ENCODE assay signal across 24 cellular contexts in the genomic region with DNA sequence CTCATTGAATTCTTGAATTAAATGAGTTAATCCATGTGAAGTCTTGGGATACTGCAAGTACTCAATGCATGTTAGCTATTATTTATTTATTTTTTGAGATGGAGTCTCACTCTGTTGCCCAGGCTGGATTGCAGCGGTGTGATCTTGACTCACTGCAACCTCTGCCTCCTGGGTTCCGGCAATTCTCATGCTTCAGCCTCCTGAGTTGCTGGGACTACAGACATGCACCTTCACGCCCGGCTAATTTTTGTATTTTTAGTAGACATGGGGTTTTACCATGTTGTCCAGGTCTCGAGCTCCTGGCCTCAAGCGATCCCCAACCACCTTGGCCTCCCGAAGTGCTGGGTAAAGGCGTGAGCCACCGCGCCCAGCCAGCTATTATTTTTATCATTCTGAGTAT. TPM values are rescaled to one million over a fixed set of nuclear protein-coding genes. Genes with fewer than 3 reads are reported as not detected.
DNase-seq lines count a peak whose midpoint lies in the region; ATAC-seq, FAIRE-seq and TF ChIP-seq lines count a peak whose summit lies in the region.
"Had no signal": no experiment of that assay in that cellular context is flagged by ENCODE, and none has a peak within 500 bp of the region (broad histone marks: within the 10 kb centered on the region; RNA-seq: fewer than 3 reads in every experiment).

No MANE protein-coding gene starts in this region.

- H3K27me3 ChIP-seq in GM06990 (replicated peaks; ENCODE audit: control insufficient read depth, insufficient read depth, low read length) (no peaks in the 10 kb centered on the region; the same call in 1 of the 2 replicates), HCT116 (ENCODE audit: insufficient read depth, low read length) (no peaks in the 10 kb centered on the region), GM12878 (replicated peaks in 1 of 2; ENCODE audit: control insufficient read depth in 2 of 2, insufficient read depth in 2 of 2, low read length in 1 of 2) (no peaks in the 10 kb centered on the region), prostate gland (replicated peaks; ENCODE audit: insufficient read depth) (no peaks in the 10 kb centered on the region)
- H3K27me3 ChIP-seq: BE2C; BLaER1 treated with 17β-estradiol and CSF1 and Interleukin-3, amounts not matched to agents 10 nM and 100 nM had no signal

- POLR2A ChIA-PET in HCT116 (lab: Charles Lee) = no interaction called here
- POLR2A ChIA-PET in GM12878 (lab: Charles Lee) = no interaction called here

- no peaks in the 10 kb centered on the region for H3K9me2 ChIP-seq in HCT116 (ENCODE audit: insufficient read depth)

- peaks cover 2% of the 10 kb centered on the region for H3K4me1 Mint-ChIP-seq in endothelial cell (ENCODE audit: unreplicated experiment)

- H3K27me3 Mint-ChIP-seq in endothelial cell (ENCODE audit: unreplicated experiment) = peaks cover 3% of the 10 kb centered on the region

- H3K79me2 ChIP-seq in HCT116 (ENCODE audit: insufficient read depth, low read length) (no peaks in the 10 kb centered on the region), GM12878 (ENCODE audit: control insufficient read depth, insufficient read depth, low read length) (no peaks in the 10 kb centered on the region)

- no peak for TF ChIP-seq POLR2A in HCT116 (IDR thresholded peaks at IDR 0.05; ENCODE audit: borderline replicate concordance, extremely low read depth, insufficient read depth, insufficient read length)
- no peak for TF ChIP-seq POLR2A in GM12878 (IDR thresholded peaks at IDR 0.05; ENCODE audit: low read depth, low read length)
- TF ChIP-seq POLR2A in prostate gland (IDR thresholded peaks at IDR 0.05) = no peak

- H3K36me3 ChIP-seq in GM06990 (ENCODE audit: control insufficient read depth, insufficient read depth, low read length) (no peaks in the 10 kb centered on the region), HCT116 (ENCODE audit: control insufficient read depth in 1 of 2, insufficient read depth in 2 of 2, low read length in 2 of 2) (no peaks in the 10 kb centered on the region), GM12878 (ENCODE audit: control insufficient read depth in 2 of 2, insufficient read depth in 2 of 2, low read length in 1 of 2) (no peaks in the 10 kb centered on the region), prostate gland (no peaks in the 10 kb centered on the region)
- H3K36me3 ChIP-seq: BE2C; BLaER1 treated with 17β-estradiol and CSF1 and Interleukin-3, amounts not matched to agents 10 nM and 100 nM had no signal

- intact Hi-C loops in HCT116 (cut with micrococcal nuclease) = no loop called here
- intact Hi-C loops in GM12878 (cut with micrococcal nuclease; ENCODE audit: unreplicated experiment) = no loop called here
- intact Hi-C loops in prostate gland (cut with DNase I) = no loop called here

- peak overlapping the region; percentile 3 for H2AFZ ChIP-seq in HCT116 (ENCODE audit: low read depth, low read length, poor library complexity, severe bottlenecking)
- no peak overlapping the region for H2AFZ ChIP-seq in GM12878 (ENCODE audit: control insufficient read depth, low read depth, low read length)
- H2AFZ ChIP-seq: GM23248 had no signal

- ATAC-seq in HCT116 = no peak
- ATAC-seq in GM12878 = no peak
- no peak for ATAC-seq in GM21381 (IDR thresholded peaks at IDR 0.05; ENCODE audit: unreplicated experiment)
- ATAC-seq: A549 had no signal

- H4K20me1 ChIP-seq in HCT116 (ENCODE audit: insufficient read depth) (no peaks in the 10 kb centered on the region), GM12878 (ENCODE audit: control insufficient read depth, insufficient read depth) (no peaks in the 10 kb centered on the region)
- H4K20me1 ChIP-seq: BLaER1 treated with 17β-estradiol and CSF1 and Interleukin-3, amounts not matched to agents 10 nM and 100 nM had no signal

- no peak overlapping the region for H3K9ac ChIP-seq in HCT116 (ENCODE audit: low read length)
- H3K9ac ChIP-seq in GM12878 (ENCODE audit: control insufficient read depth, insufficient read depth, low read length) = no peak overlapping the region
- H3K9ac ChIP-seq: BLaER1 treated with 17β-estradiol and CSF1 and Interleukin-3, amounts not matched to agents 10 nM and 100 nM; GM23248 had no signal

- H3K4me2 ChIP-seq in HCT116 (ENCODE audit: low read length) (no peak overlapping the region), GM12878 (ENCODE audit: control insufficient read depth, insufficient read depth) (no peak overlapping the region)
- H3K4me2 ChIP-seq: A549; BLaER1 treated with 17β-estradiol and CSF1 and Interleukin-3, amounts not matched to agents 10 nM and 100 nM had no signal

- SMC1A ChIA-PET in GM12878 (lab: Charles Lee; ENCODE audit: uncharacterized antibody, unreplicated experiment) = no interaction called here

- RAD21 ChIA-PET in HCT116 (lab: Charles Lee; ENCODE audit: low non-redundant PET in 1 of 2, low total read pairs in 2 of 2, uncharacterized antibody in 2 of 2, unreplicated experiment in 2 of 2) = no interaction called here
- RAD21 ChIA-PET in GM12878 (lab: Charles Lee; ENCODE audit: unreplicated experiment) = no interaction called here

- no peak for TF ChIP-seq CTCF in GM06990 (IDR thresholded peaks at IDR 0.05; ENCODE audit: insufficient read depth, low read length, poor library complexity, severe bottlenecking)
- no peak for TF ChIP-seq CTCF in HCT116 (IDR thresholded peaks at IDR 0.05 in 2 of 3, conservative IDR thresholded peaks at IDR 0.05 in 1 of 3; ENCODE audit: borderline replicate concordance in 1 of 3, insufficient read depth in 1 of 3, low read depth in 2 of 3, low read length in 2 of 3)
- TF ChIP-seq CTCF in GM12878 (IDR thresholded peaks at IDR 0.05 in 2 of 3, conservative IDR thresholded peaks at IDR 0.05 in 1 of 3; ENCODE audit: control insufficient read depth in 2 of 3, extremely low read depth in 1 of 3, insufficient read depth in 1 of 3, low read depth in 3 of 3, low read length in 3 of 3) = no peak
- no peak for TF ChIP-seq CTCF in endothelial cell (IDR thresholded peaks at IDR 0.05; ENCODE audit: unreplicated experiment)
- no peak for TF ChIP-seq CTCF in prostate gland (IDR thresholded peaks at IDR 0.05)

- no TSS peak for BruUV-seq in HCT116 (replicated peaks; lab: Mats Ljungman, UMichigan)
- no TSS peak for BruUV-seq in GM12878 (replicated peaks; lab: Mats Ljungman, UMichigan)

- H3K27ac ChIP-seq in HCT116 (ENCODE audit: low read depth, low read length) = no peak overlapping the region
- H3K27ac ChIP-seq in GM12878 (ENCODE audit: control insufficient read depth, insufficient read depth) = no peak overlapping the region
- no peak overlapping the region for H3K27ac ChIP-seq in prostate gland
- H3K27ac ChIP-seq: A549; BLaER1 treated with 17β-estradiol and CSF1 and Interleukin-3, amounts not matched to agents 10 nM and 100 nM; GM23248 had no signal

- in situ Hi-C loops in GM12878 (cut with MboI) = no loop called here

- DNase-seq in GM06990 (ENCODE audit: extremely low read depth, insufficient read length) = peak; percentile 7
- DNase-seq in HCT116 (ENCODE audit: low read depth, low spot score) = no peak
- DNase-seq in GM12878 (ENCODE audit: low read depth, low spot score) = no peak
- peak; percentile 53 for DNase-seq in renal cortical epithelial cell (ENCODE audit: low read depth)
- DNase-seq in endothelial cell (ENCODE audit: low spot score) = no peak
- DNase-seq in prostate gland (ENCODE audit: low spot score) = no peak
- DNase-seq: 8988T; ACHN; AML-193; BE2C; CD4-positive, alpha-beta memory T cell; COR-L47; DMS153; DND-41; GM23248; H7; HCEC 1CT had no signal

- no peaks in the 10 kb centered on the region for H3K36me3 Mint-ChIP-seq in endothelial cell (ENCODE audit: low read depth, unreplicated experiment)
- H3K36me3 Mint-ChIP-seq: CD4-positive, alpha-beta memory T cell had no signal

- no peaks in the 10 kb centered on the region for H3K9me3 Mint-ChIP-seq in endothelial cell (ENCODE audit: unreplicated experiment)
- H3K9me3 Mint-ChIP-seq: CD4-positive, alpha-beta memory T cell had no signal

- CTCF ChIA-PET in HCT116 (lab: Charles Lee) = no interaction called here
- CTCF ChIA-PET in GM12878 (lab: Yijun Ruan, JAX) = interaction anchor here (1.7 kb wide), 1 partner anchor 11 kb away, joined by 3 read pairs; no protein-coding TSS in a partner anchor

- H3K4me3 ChIP-seq in GM06990 (replicated peaks; ENCODE audit: low read depth, low read length) = no peak overlapping the region
- no peak overlapping the region for H3K4me3 ChIP-seq in HCT116 (replicated peaks in 1 of 2; ENCODE audit: low read depth in 1 of 2, low read length in 2 of 2)
- H3K4me3 ChIP-seq in GM12878 = no peak overlapping the region
- H3K4me3 ChIP-seq in prostate gland = no peak overlapping the region
- H3K4me3 ChIP-seq: A549; BLaER1 treated with 17β-estradiol and CSF1 and Interleukin-3, amounts not matched to agents 10 nM and 100 nM; GM23248 had no signal

- TF ChIP-seq EP300 in GM12878 (IDR thresholded peaks at IDR 0.05; ENCODE audit: borderline replicate concordance in 1 of 2, control insufficient read depth in 1 of 2, low read depth in 2 of 2, low read length in 2 of 2) = no peak

- H3K4me1 ChIP-seq in HCT116 (ENCODE audit: control insufficient read depth in 1 of 2, insufficient read depth in 2 of 2, low read length in 2 of 2) (no peaks in the 10 kb centered on the region), GM12878 (ENCODE audit: control insufficient read depth, insufficient read depth, low read length) (peaks cover 15% of the 10 kb centered on the region), prostate gland (replicated peaks) (no peaks in the 10 kb centered on the region)
- H3K4me1 ChIP-seq: A549, BE2C had no signal

- H3K4me3 Mint-ChIP-seq in endothelial cell (ENCODE audit: unreplicated experiment) = no peak overlapping the region
- H3K4me3 Mint-ChIP-seq: CD4-positive, alpha-beta memory T cell had no signal

- WGBS in GM12878 (ENCODE audit: insufficient coverage, insufficient replicate concordance, low lambda C conversion rate, missing lambda C conversion rate) = 24% methylated on average over 10 of the region's 10 CpGs
- WGBS in prostate gland = 95% methylated on average over 10 of the region's 10 CpGs

- TF ChIP-seq RAD21 in HCT116 (IDR thresholded peaks at IDR 0.05; ENCODE audit: low read depth) = no peak
- TF ChIP-seq RAD21 in GM12878 (IDR thresholded peaks at IDR 0.05; ENCODE audit: insufficient read depth, low read depth, low read length) = no peak

- H3K9me3 ChIP-seq in HCT116 (ENCODE audit: control insufficient read depth in 1 of 2, insufficient read depth in 1 of 2, low read depth in 1 of 2, low read length in 2 of 2) (no peaks in the 10 kb centered on the region), GM12878 (replicated peaks; ENCODE audit: control insufficient read depth, insufficient read depth, low read length) (no peaks in the 10 kb centered on the region), prostate gland (no peaks in the 10 kb centered on the region)
- H3K9me3 ChIP-seq: A549, BE2C had no signal

- H3K27ac Mint-ChIP-seq in endothelial cell (ENCODE audit: unreplicated experiment) = no peak overlapping the region
- H3K27ac Mint-ChIP-seq: CD4-positive, alpha-beta memory T cell had no signal

- no peak for FAIRE-seq in GM12878 (lab: Jason Lieb, UNC)
- FAIRE-seq: A549, G401.6, GM12892, GM19239, H1 had no signal

RNA-seq across cellular contexts. Expression of a gene that starts 9.4 kb away (rescaled TPM):
- total RNA-seq in HCT116 (2021; ENCODE audit: unreplicated experiment) (0.61 TPM), GM12878 (2014; rRNA removed) (0.68 and 1.7 TPM in 2 replicates), GM12878 (2014; rRNA removed; fragmentation: Illumina TruSeq; extraction: Trizol) (1.1 and 1.7 TPM in 2 replicates), GM12878 (2021) (1.0 and 1.2 TPM in 2 replicates), renal cortical epithelial cell (2,273 and 2,825 TPM in 2 replicates), endothelial cell (ENCODE audit: unreplicated experiment) (not detected), prostate gland (100 to 1,000 TPM; 115 to 171 TPM)
- 0.39 and 1.0 TPM in 2 replicates for polyA plus RNA-seq in HCT116 (2012)
- total RNA-seq in GM12878 (2013; cell fraction: nucleolus; rRNA removed) = 4.3 and 5.4 TPM in 2 replicates
- polyA plus RNA-seq in GM12878 (2011; ENCODE audit: low read depth) = 0.80 TPM
- polyA plus RNA-seq in GM12878 (2011; rRNA removed) (18.0 and 19.9 TPM in 2 replicates), GM12878 (2014; fragmentation: Illumina TruSeq; extraction: Trizol) (0.62 and 1.2 TPM in 2 replicates), GM12878 (2014; fragmentation: Nextera tagmentation; extraction: Ambion mirVana) (1 to 10 TPM; 1.6 to 1.7 TPM), GM12878 (2014; rRNA removed) (0.52 and 0.92 TPM in 2 replicates), GM12878 (2016; fragmentation: Nextera tagmentation; extraction: Ambion mirVana) (under 1 TPM; 0.63 to 0.68 TPM)
- polyA plus RNA-seq in GM12878 (2011; cell fraction: cytosol; rRNA removed) = 11.7 and 14.3 TPM in 2 replicates
- 4.5 and 7.8 TPM in 2 replicates for polyA plus RNA-seq in GM12878 (2011; cell fraction: nucleus; rRNA removed)
- polyA plus RNA-seq in GM12878 (2012) = 1.4 TPM in 2 replicates
- 5.3 and 10.9 TPM in 2 replicates for polyA minus RNA-seq in GM12878 (2011; rRNA and poly(A)+ RNA removed)
- polyA minus RNA-seq in GM12878 (2011; cell fraction: cytosol; rRNA and poly(A)+ RNA removed) = 2.5 and 2.7 TPM in 2 replicates
- 0.97 and 1.1 TPM in 2 replicates for polyA minus RNA-seq in GM12878 (2011; cell fraction: nucleus; rRNA and poly(A)+ RNA removed)
- total RNA-seq: CD4-positive, alpha-beta memory T cell; GM23248; H1; H7 had no signal
- polyA plus RNA-seq: CD4-positive, alpha-beta memory T cell; GM23248; H1 had no signal

Comparison
In these comparisons a context has a peak if more than half of its experiments do, and no peak if none do; other contexts are left out.
1. DNase-seq: peak in GM06990 (single experiment) and renal cortical epithelial cell (single experiment); none in HCT116 (single experiment), GM12878 (single experiment), endothelial cell (single experiment) and prostate gland (single experiment).
2. RNA of a gene that starts 9.4 kb away (total RNA-seq): 2,273 to 2,825 TPM in renal cortical epithelial cell and 115 to 171 TPM in prostate gland; 0.68 to 5.4 TPM in GM12878, 0.61 TPM in HCT116 (single experiment) and not detected in endothelial cell (single experiment); every median in the first group is over 10 times any median in the second.